In the genomic region with DNA sequence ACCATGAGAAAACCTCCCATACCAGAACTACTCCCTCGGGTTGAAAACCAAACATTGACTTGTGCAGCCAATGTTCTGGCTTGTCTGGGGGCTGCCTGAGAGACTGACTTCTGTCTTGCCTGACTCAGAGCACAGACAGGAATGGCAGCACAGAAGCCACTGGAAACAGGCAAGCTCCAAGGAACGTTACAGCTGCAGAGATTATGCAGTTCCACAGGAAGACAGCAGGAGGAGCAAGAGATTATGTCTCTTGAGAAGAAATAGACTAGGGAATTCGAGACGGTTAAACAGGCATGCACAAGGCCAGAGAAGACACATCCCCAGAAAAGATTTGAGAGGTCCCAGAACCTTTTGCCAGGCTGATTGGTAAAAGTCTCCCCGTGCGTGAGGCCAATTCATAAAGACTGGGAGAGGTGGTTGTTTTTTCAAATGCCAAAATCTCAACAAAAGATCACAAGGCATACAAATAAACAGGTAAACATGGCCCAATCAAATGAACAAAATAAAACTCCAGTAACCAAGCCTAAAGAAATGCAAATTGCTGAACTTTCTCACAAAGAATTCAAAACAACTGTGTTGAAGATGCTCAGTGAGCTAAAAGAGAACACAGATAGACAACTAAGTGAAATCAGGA, we compare ENCODE assay signal across 7 cellular contexts.
DNase-seq lines count a peak whose midpoint lies in the region; ATAC-seq and TF ChIP-seq lines count a peak whose summit lies in the region.

No MANE protein-coding gene starts in this region.

- H3K4me1 Mint-ChIP-seq in neural crest cell: peaks cover 5% of the 10 kb centered on the region

- H3K4me3 ChIP-seq in epithelial cell of esophagus (ENCODE audit: low read length): no peak overlapping the region

- DNase-seq in Daoy (ENCODE audit: low read depth): peak; percentile 56
- peak; percentile 55 for DNase-seq in HuH-7 (ENCODE audit: low spot score)
- DNase-seq in RPMI7951 (ENCODE audit: low read depth): peak; percentile 71
- peak; percentile 97 for DNase-seq in epithelial cell of esophagus (ENCODE audit: low read depth)
- peak; percentile 46 for DNase-seq in neural crest cell (ENCODE audit: low read depth, low spot score)

- H3K36me3 Mint-ChIP-seq in neural crest cell (ENCODE audit: low read depth): peaks cover 5% of the 10 kb centered on the region

- H3K27ac Mint-ChIP-seq in neural crest cell (ENCODE audit: unreplicated experiment): no peak overlapping the region

- peaks cover 21% of the 10 kb centered on the region for H3K27me3 Mint-ChIP-seq in neural crest cell (ENCODE audit: low read depth)

- ATAC-seq in HG02588 (IDR thresholded peaks at IDR 0.05; ENCODE audit: unreplicated experiment): no peak
- no peak for ATAC-seq in GM19463 (IDR thresholded peaks at IDR 0.05; ENCODE audit: unreplicated experiment)

- no peak overlapping the region for H3K4me3 Mint-ChIP-seq in neural crest cell

- TF ChIP-seq CTCF in epithelial cell of esophagus (IDR thresholded peaks at IDR 0.05; ENCODE audit: insufficient read depth, low read depth, low read length, missing control alignments): peak; percentile 82
- TF ChIP-seq CTCF in neural crest cell (conservative IDR thresholded peaks at IDR 0.05): peak; percentile 62

- H3K9me3 Mint-ChIP-seq in neural crest cell: peaks cover 16% of the 10 kb centered on the region

Comparison
In these comparisons a context has a peak if more than half of its experiments do, and no peak if none do; other contexts are left out.
1. DNase-seq: peak in every context shown above with its lines; median percentile 97 in epithelial cell of esophagus; 71 in RPMI7951; 56 in Daoy; 55 in HuH-7; 46 in neural crest cell.